In the genomic region with DNA sequence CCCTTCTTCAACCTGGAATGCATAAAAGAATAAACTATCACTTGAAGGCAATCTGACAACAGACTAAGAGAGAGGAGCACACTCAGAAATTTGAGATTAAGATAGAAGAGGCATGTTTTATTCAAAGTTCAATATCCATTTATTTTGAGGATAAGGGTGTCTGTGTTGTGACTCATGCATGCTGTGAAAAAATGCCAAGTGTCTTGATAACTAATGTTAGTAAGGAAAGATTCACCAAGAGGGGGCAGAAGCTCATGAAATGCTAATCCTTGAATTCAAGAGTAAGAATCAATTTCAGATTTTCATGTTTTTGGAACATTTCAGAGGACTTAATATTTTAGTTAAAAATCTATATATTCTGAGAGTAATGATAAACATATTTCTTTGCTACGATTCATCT, we compare ENCODE assay signal across 17 cellular contexts.
DNase-seq lines count a peak whose midpoint lies in the region; FAIRE-seq and TF ChIP-seq lines count a peak whose summit lies in the region.
"Had no signal": no experiment of that assay in that cellular context is flagged by ENCODE, and none has a peak within 500 bp of the region (broad histone marks: within the 10 kb centered on the region; RNA-seq: fewer than 3 reads in every experiment).

No MANE protein-coding gene starts in this region.

- no peak for FAIRE-seq in GM12891 (lab: Jason Lieb, UNC)
- FAIRE-seq: endometrium, H1 had no signal

- in situ Hi-C loops in GM13976 (cut with MboI; ENCODE audit: low sequenced_read_pairs, unreplicated experiment), result no loop called here

- TF ChIP-seq CTCF in AG10803 (conservative IDR thresholded peaks at IDR 0.05; ENCODE audit: low read length) (peak; percentile 30), cardiac fibroblast (IDR thresholded peaks at IDR 0.05; ENCODE audit: low read depth, low read length) (peak; percentile 37), GM13976 (IDR thresholded peaks at IDR 0.05; ENCODE audit: borderline replicate concordance, control extremely low read depth, extremely low read depth, insufficient read depth, missing control alignments) (no peak)

- H3K4me3 ChIP-seq in AG10803 (ENCODE audit: low read length) (no peak overlapping the region), cardiac fibroblast (replicated peaks in 1 of 2; ENCODE audit: low read depth in 2 of 2, low read length in 2 of 2) (no peak overlapping the region)
- H3K4me3 ChIP-seq: right lobe of liver had no signal

- peak; percentile 53 for DNase-seq in AG10803 (ENCODE audit: low read depth)
- peak; percentile 40 for DNase-seq in OCI-M1 (lab: John Stamatoyannopoulos, UW)
- peak; percentile 57 to 68 for DNase-seq in cardiac fibroblast (ENCODE audit: low read depth in 2 of 2)
- peak; percentile 22 for DNase-seq in kidney glomerular epithelial cell (lab: John Stamatoyannopoulos, UW)
- DNase-seq in GM12891 (ENCODE audit: insufficient read length, low spot score), result no peak
- no peak for DNase-seq in GM13976 (ENCODE audit: low spot score)
- DNase-seq in islet precursor cell, result no peak
- no peak for DNase-seq in GM19238 (ENCODE audit: insufficient read length, low spot score)
- DNase-seq: activated effector memory CD4-positive, alpha-beta T cell treated with anti-CD3 and anti-CD28 coated beads, Interleukin-2, amount 50 U/mL, for 16 hours; DMS79; immature natural killer cell; midbrain; NCI-H510A; right lobe of liver; stimulated activated CD8-positive, alpha-beta memory T cell treated with anti-CD3 and anti-CD28 coated beads, Interleukin-4, amount 100 ng/mL, for 48 hours had no signal

- TF ChIP-seq POLR2A in GM12891 (IDR thresholded peaks at IDR 0.05; ENCODE audit: low read depth, low read length), result no peak

TF ChIP-seq in GM12891, 5 proteins besides CTCF, POLR2A, EP300 and RAD21:
- TF ChIP-seq POLR2AphosphoS5 (IDR thresholded peaks at IDR 0.05; ENCODE audit: low read depth, low read length) (no peak), SPI1 (IDR thresholded peaks at IDR 0.05; ENCODE audit: low read depth, low read length) (no peak), TAF1 (IDR thresholded peaks at IDR 0.05; ENCODE audit: low read depth, low read length) (no peak), PAX5 (IDR thresholded peaks at IDR 0.05; ENCODE audit: insufficient read depth, low read length, severe bottlenecking) (no peak), POU2F2 (IDR thresholded peaks at IDR 0.05; ENCODE audit: low read depth, low read length) (no peak)

Comparison
In these comparisons a context has a peak if more than half of its experiments do, and no peak if none do; other contexts are left out.
1. DNase-seq: peak in AG10803 (single experiment), OCI-M1 (single experiment), cardiac fibroblast (2 of 2) and kidney glomerular epithelial cell (single experiment); none in GM12891 (single experiment), GM13976 (single experiment), islet precursor cell (single experiment) and GM19238 (single experiment).